ENCODE assay signal across 9 cellular contexts in genomic region chr9:85941617-85941930, GRCh38. TPM values are rescaled to one million over a fixed set of nuclear protein-coding genes. Genes with fewer than 3 reads are reported as not detected.
DNase-seq lines count a peak whose midpoint lies in the region; ATAC-seq and TF ChIP-seq lines count a peak whose summit lies in the region.
"Had no signal": no experiment of that assay in that cellular context is flagged by ENCODE, and none has a peak within 500 bp of the region (broad histone marks: within the 10 kb centered on the region; RNA-seq: fewer than 3 reads in every experiment).

No MANE protein-coding gene starts in this region.

- ATAC-seq in T-helper 17 cell (no peak), foreskin keratinocyte (no peak), gastrocnemius medialis (no peak), GM21723 (IDR thresholded peaks at IDR 0.05; ENCODE audit: unreplicated experiment) (no peak)

- H3K27me3 ChIP-seq in H7 (ENCODE audit: control insufficient read depth, insufficient read depth, low read length) (no peaks in the 10 kb centered on the region), foreskin keratinocyte (no peaks in the 10 kb centered on the region), gastrocnemius medialis (no peaks in the 10 kb centered on the region)

- no peak for TF ChIP-seq POLR2A in gastrocnemius medialis (IDR thresholded peaks at IDR 0.05)

- peaks cover 2% of the 10 kb centered on the region for H3K4me1 ChIP-seq in foreskin keratinocyte
- H3K4me1 ChIP-seq in gastrocnemius medialis: peaks cover 36 to 46% of the 10 kb centered on the region in 2 donors

- no peak overlapping the region for H3K27ac Mint-ChIP-seq in T-helper 17 cell

- H3K36me3 ChIP-seq in H7 (replicated peaks; ENCODE audit: control insufficient read depth, insufficient read depth, low read length) (peaks cover 4% of the 10 kb centered on the region), gastrocnemius medialis (peaks cover 0 to 17% of the 10 kb centered on the region in 2 donors)

- H3K9me3 ChIP-seq in T-helper 17 cell (ENCODE audit: control insufficient read depth, low read length, poor library complexity, severe bottlenecking) (no peaks in the 10 kb centered on the region), gastrocnemius medialis (no peaks in the 10 kb centered on the region)

- in situ Hi-C loops in gastrocnemius medialis (cut with MboI; ENCODE audit: low sequenced_read_pairs in 4 of 4): loop anchor here in 1 of 4 donors (25.0 kb wide), 1 partner anchor 346 kb away; the partner anchor contains the start of gene ISCA1

- DNase-seq in H7 (no peak), T-helper 17 cell (no peak), foreskin keratinocyte (no peak), gastrocnemius medialis (no peak), GM10266 (ENCODE audit: extremely low spot score) (no peak), HuH-7 (ENCODE audit: low spot score) (no peak)
- DNase-seq in activated CD4-positive, CD25-positive, alpha-beta regulatory T cell treated with anti-CD3 and anti-CD28 coated beads, Interleukin-2, amount 50 U/mL, for 72 hours: no peak
- DNase-seq: dermis blood vessel endothelial cell had no signal

- peaks cover 18% of the 10 kb centered on the region for H3K4me1 Mint-ChIP-seq in T-helper 17 cell

- peak overlapping the region; percentile 53 for H3K27ac ChIP-seq in foreskin keratinocyte
- H3K27ac ChIP-seq in gastrocnemius medialis: peak overlapping the region; percentile 92 to 98 (median 97)

- H3K4me3 Mint-ChIP-seq in T-helper 17 cell: peak overlapping the region; percentile 96

- H3K4me3 ChIP-seq in H7 (ENCODE audit: insufficient read depth, low read depth, low read length): peak overlapping the region; percentile 95
- H3K4me3 ChIP-seq in gastrocnemius medialis: peak overlapping the region; percentile 92 to 97 (median 94)

- peaks cover 3% of the 10 kb centered on the region for H3K36me3 Mint-ChIP-seq in T-helper 17 cell (ENCODE audit: low read depth)

- H3K27me3 Mint-ChIP-seq in T-helper 17 cell: no peaks in the 10 kb centered on the region

- TF ChIP-seq CTCF in foreskin keratinocyte (conservative IDR thresholded peaks at IDR 0.05): no peak
- TF ChIP-seq CTCF in gastrocnemius medialis (IDR thresholded peaks at IDR 0.05 in 4 of 5, conservative IDR thresholded peaks at IDR 0.05 in 1 of 5): no peak
- no peak for TF ChIP-seq CTCF in GM10266 (IDR thresholded peaks at IDR 0.05; ENCODE audit: control insufficient read depth, insufficient read depth, low read depth, missing control alignments)

- intact Hi-C loops in gastrocnemius medialis (cut with DNase I; ENCODE audit: low total_unique reads): loop anchor here (1.0 to 10.0 kb wide), 5 partner anchors 134 to 1967 kb away; partner anchors contain the start of genes CTSL, ISCA1 and TUT7

RNA-seq across cellular contexts. Expression of gene NAA35, which starts 0.6 kb away (rescaled TPM):
- total RNA-seq in H7 (2014; rRNA removed; shearing (Covaris generic)): 39.1 and 49.3 TPM in 2 replicates
- total RNA-seq in T-helper 17 cell (10 to 100 TPM; 18.8 to 22.3 TPM), foreskin keratinocyte (22.4 and 24.5 TPM in 2 replicates), gastrocnemius medialis (10 to 100 TPM; 22.7 to 26.9 (median 24.5) TPM)
- 9.0 and 11.3 TPM in 2 replicates for polyA plus RNA-seq in foreskin keratinocyte
